In genomic region chr17:16653367-16654041, GRCh38 we compare ENCODE assay signal across 1 cellular context.
TF ChIP-seq lines count a peak whose summit lies in the region.

ZNF624 (minus strand) TSS chr17:16653850.

TF ChIP-seq in HepG2, 621 proteins besides CTCF, POLR2A, EP300 and RAD21 (continued from another document):
- TF ChIP-seq ELF4 (CRISPR knock-in tag; IDR thresholded peaks at IDR 0.05; ENCODE audit: borderline replicate concordance) (peak; percentile 63; the same call in 1 of the 2 replicates), GABPA (IDR thresholded peaks at IDR 0.05; ENCODE audit: low read depth, low read length) (no peak; the same call in 1 of the 2 replicates), GABPA (CRISPR knock-in tag; IDR thresholded peaks at IDR 0.05; ENCODE audit: low read depth) (peak; percentile 56), ZNF414 (CRISPR knock-in tag; IDR thresholded peaks at IDR 0.05) (peak; percentile 71; the same call in 1 of the 2 replicates), FLYWCH1 (CRISPR knock-in tag; IDR thresholded peaks at IDR 0.05) (0 out of 2 replicates have a peak, but pooled peaks have one; percentile 46), ZNF275 (CRISPR knock-in tag; IDR thresholded peaks at IDR 0.05; ENCODE audit: borderline replicate concordance) (peak; percentile 80; the same call in 1 of the 2 replicates), ARID2 (CRISPR knock-in tag; IDR thresholded peaks at IDR 0.05; ENCODE audit: borderline replicate concordance) (0 out of 2 replicates have a peak, but pooled peaks have one; percentile 46), ZXDC (CRISPR knock-in tag; IDR thresholded peaks at IDR 0.05) (no peak), ZNF136 (CRISPR knock-in tag; IDR thresholded peaks at IDR 0.05; ENCODE audit: low read depth) (no peak), PATZ1 (CRISPR knock-in tag; IDR thresholded peaks at IDR 0.05) (peak; percentile 80), ZNF570 (CRISPR knock-in tag; IDR thresholded peaks at IDR 0.05; ENCODE audit: borderline replicate concordance) (peak; percentile 21; the same call in 1 of the 2 replicates), ZNF280B (CRISPR knock-in tag; IDR thresholded peaks at IDR 0.05; ENCODE audit: borderline replicate concordance) (peak; percentile 93), MAFK (conservative IDR thresholded peaks at IDR 0.05 in 1 of 2, IDR thresholded peaks at IDR 0.05 in 1 of 2; ENCODE audit: low read length in 2 of 2) (no peak), REPIN1 (CRISPR knock-in tag; IDR thresholded peaks at IDR 0.05; ENCODE audit: borderline replicate concordance, low read depth) (peak; percentile 88; the same call in 1 of the 2 replicates), ZNF883 (CRISPR knock-in tag; IDR thresholded peaks at IDR 0.05; ENCODE audit: not compliant biosample characterization) (peak; percentile 85), ZNF616 (CRISPR knock-in tag; IDR thresholded peaks at IDR 0.05; ENCODE audit: low read depth) (peak; percentile 91; the same call in 1 of the 2 replicates), TFDP2 (CRISPR knock-in tag; IDR thresholded peaks at IDR 0.05) (peak; percentile 88), GPN1 (CRISPR knock-in tag; IDR thresholded peaks at IDR 0.05; ENCODE audit: borderline replicate concordance) (no peak), ZBTB20 (CRISPR knock-in tag; IDR thresholded peaks at IDR 0.05; ENCODE audit: borderline replicate concordance, low read depth) (peak; percentile 91), BORCS8-MEF2B (CRISPR knock-in tag; IDR thresholded peaks at IDR 0.05) (peak; percentile 94; the same call in 1 of the 2 replicates), TP53 (CRISPR knock-in tag; conservative IDR thresholded peaks at IDR 0.05) (no peak; the same call in 1 of the 2 replicates), CREM (IDR thresholded peaks at IDR 0.05) (peak; percentile 73), CREM (CRISPR knock-in tag; IDR thresholded peaks at IDR 0.05) (no peak)
